ENCODE assay signal across 16 cellular contexts in the genomic region with DNA sequence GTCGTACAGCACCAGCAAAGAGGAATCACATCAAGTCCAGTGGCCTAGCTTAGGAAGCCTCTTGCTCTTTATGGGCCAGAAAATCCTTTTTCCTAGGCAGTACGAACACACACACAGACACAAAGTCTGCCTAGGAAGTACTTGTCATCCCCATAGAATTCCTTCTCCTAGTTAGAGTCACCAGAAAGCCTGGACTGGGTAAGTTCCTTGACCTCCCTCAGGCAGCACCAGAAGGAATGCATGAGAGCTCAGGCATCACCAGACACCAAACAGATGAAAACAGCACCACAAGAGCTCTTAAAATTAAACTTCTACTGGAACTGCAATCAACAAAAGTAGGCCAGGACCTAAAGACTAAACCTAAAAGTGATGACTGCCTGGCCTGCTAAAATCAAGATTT.
A peak's percentile ranks its signal among the peaks of the same experiment; 100 is the strongest.
DNase-seq lines count a peak whose midpoint lies in the region; ATAC-seq and TF ChIP-seq lines count a peak whose summit lies in the region.
"Had no signal": no experiment of that assay in that cellular context is flagged by ENCODE, and none has a peak within 500 bp of the region (broad histone marks: within the 10 kb centered on the region; RNA-seq: fewer than 3 reads in every experiment).

No MANE protein-coding gene starts in this region.

- no peak overlapping the region for H3K4me3 Mint-ChIP-seq in HFFc6
- H3K4me3 Mint-ChIP-seq: H9 had no signal

- WGBS in right cardiac atrium: 92% methylated on average over 2 of the region's 2 CpGs
- WGBS in trophoblast cell (ENCODE audit: extremely low coverage, insufficient coverage, insufficient read length): no CpG with 5 or more reads among the region's 2 CpGs

- no peak overlapping the region for H3K4me2 ChIP-seq in trophoblast cell (ENCODE audit: low read length)

- no peaks in the 10 kb centered on the region for H3K36me3 Mint-ChIP-seq in HFFc6 (ENCODE audit: low read depth)

- intact Hi-C loops in Right ventricle myocardium superior (cut with DNase I): no loop called here
- intact Hi-C loops in right cardiac atrium (cut with DNase I): no loop called here

- H3K4me3 ChIP-seq in right cardiac atrium (ENCODE audit: low read length): no peak overlapping the region
- no peak overlapping the region for H3K4me3 ChIP-seq in fibroblast of villous mesenchyme (ENCODE audit: low read depth, low read length)
- H3K4me3 ChIP-seq in trophoblast cell (ENCODE audit: low read depth, low read length): no peak overlapping the region
- H3K4me3 ChIP-seq: SJSA1 had no signal

- no peaks in the 10 kb centered on the region for H3K9me3 ChIP-seq in right cardiac atrium (ENCODE audit: control insufficient read depth, low read length)
- no peaks in the 10 kb centered on the region for H3K9me3 ChIP-seq in trophoblast cell (ENCODE audit: insufficient read depth, low read depth, low read length)
- H3K9me3 ChIP-seq: Caco-2, SJSA1 had no signal

- H3K36me3 ChIP-seq in trophoblast cell (ENCODE audit: control insufficient read depth in 1 of 2, insufficient read depth in 2 of 2, low read length in 2 of 2): no peaks in the 10 kb centered on the region
- H3K36me3 ChIP-seq: SJSA1 had no signal

- TF ChIP-seq CTCF in HFFc6 (IDR thresholded peaks at IDR 0.05): no peak
- TF ChIP-seq CTCF in fibroblast of villous mesenchyme (IDR thresholded peaks at IDR 0.05; ENCODE audit: insufficient read depth, low read depth, low read length): no peak

- H2BK5ac ChIP-seq in trophoblast cell (ENCODE audit: low read depth, low read length, poor library complexity): peak overlapping the region; percentile 25

- H3K27ac ChIP-seq in right cardiac atrium (ENCODE audit: low read length) (no peak overlapping the region), trophoblast cell (ENCODE audit: low read depth, low read length) (peak overlapping the region; percentile 82)
- H3K27ac ChIP-seq: 22Rv1, RWPE1, SJSA1 had no signal

- peak overlapping the region; percentile 48 for H2BK120ac ChIP-seq in trophoblast cell (ENCODE audit: insufficient read depth, low read length, poor library complexity)

- no peak overlapping the region for H3K9ac ChIP-seq in trophoblast cell (ENCODE audit: low read length)

- H3K23ac ChIP-seq in trophoblast cell (ENCODE audit: low read length): no peak overlapping the region

- H3K4me1 ChIP-seq in right cardiac atrium (ENCODE audit: control insufficient read depth, insufficient read depth, low read length) (no peaks in the 10 kb centered on the region), trophoblast cell (ENCODE audit: control insufficient read depth in 1 of 2, insufficient read depth in 2 of 2, low read length in 2 of 2) (peaks cover 3 to 6% of the 10 kb centered on the region in 2 experiments)
- H3K4me1 ChIP-seq: Caco-2, SJSA1 had no signal

- H3K27me3 ChIP-seq in right cardiac atrium (ENCODE audit: control insufficient read depth, insufficient read depth): no peaks in the 10 kb centered on the region
- no peaks in the 10 kb centered on the region for H3K27me3 ChIP-seq in trophoblast cell (ENCODE audit: insufficient read depth, low read length)
- H3K27me3 ChIP-seq: SJSA1 had no signal

- H2AFZ ChIP-seq in trophoblast cell (ENCODE audit: insufficient read depth, low read length, poor library complexity): no peak overlapping the region

- H3K4me1 Mint-ChIP-seq in HFFc6 (ENCODE audit: low read depth): peaks cover 14% of the 10 kb centered on the region
- H3K4me1 Mint-ChIP-seq: H9 had no signal

- peaks cover 7% of the 10 kb centered on the region for H3K27me3 Mint-ChIP-seq in HFFc6 (ENCODE audit: insufficient read depth)

- no peak overlapping the region for H3K4ac ChIP-seq in trophoblast cell (ENCODE audit: low read depth, low read length)

- no peak overlapping the region for H3K18ac ChIP-seq in trophoblast cell (ENCODE audit: low read length)

- DNase-seq in Right ventricle myocardium superior (no peak), right cardiac atrium (no peak), HFFc6 (peak; percentile 65), fibroblast of villous mesenchyme (ENCODE audit: low read depth) (peak; percentile 37), trophoblast cell (no peak), NCI-H526 (lab: John Stamatoyannopoulos, UW) (no peak), HT-29 (ENCODE audit: low spot score) (no peak)
- DNase-seq: Caco-2, DMS53, GF-D8, H9, NCI-H1092 had no signal

- peak overlapping the region; percentile 25 for H2BK12ac ChIP-seq in trophoblast cell (ENCODE audit: low read length)

- no peak overlapping the region for H4K12ac ChIP-seq in trophoblast cell (ENCODE audit: low read depth, low read length)

- peak overlapping the region; percentile 75 for H4K8ac ChIP-seq in trophoblast cell (ENCODE audit: low read depth, low read length)

- H4K91ac ChIP-seq in trophoblast cell (ENCODE audit: low read depth, low read length): peak overlapping the region; percentile 11

- H3K79me1 ChIP-seq in trophoblast cell (ENCODE audit: low read length): peaks cover 6% of the 10 kb centered on the region

- peak overlapping the region; percentile 47 for H3K14ac ChIP-seq in trophoblast cell (ENCODE audit: low read length)

- H3K9me3 Mint-ChIP-seq in HFFc6: no peaks in the 10 kb centered on the region

- no peaks in the 10 kb centered on the region for H3K79me2 ChIP-seq in trophoblast cell (ENCODE audit: control insufficient read depth, insufficient read depth, low read length, poor library complexity)

- peak; percentile 29 for ATAC-seq in Right ventricle myocardium superior (ENCODE audit: poor library complexity)
- no peak for ATAC-seq in right cardiac atrium
- ATAC-seq in GM18517 (IDR thresholded peaks at IDR 0.05; ENCODE audit: unreplicated experiment): no peak

- H3K27ac Mint-ChIP-seq in HFFc6: peak overlapping the region; percentile 72
- H3K27ac Mint-ChIP-seq: H9 had no signal

- no peak overlapping the region for H2AK5ac ChIP-seq in trophoblast cell (ENCODE audit: low read length)

Comparison
In these comparisons a context has a peak if more than half of its experiments do, and no peak if none do; other contexts are left out.
1. DNase-seq: peak in HFFc6 (single experiment) and fibroblast of villous mesenchyme (single experiment); none in Right ventricle myocardium superior (single experiment), right cardiac atrium (0 of 3), trophoblast cell (0 of 2), NCI-H526 (0 of 2) and HT-29 (single experiment).